14 cellular contexts compared by ENCODE assay signal in genomic region chr3:5153074-5153473, GRCh38. TPM values are rescaled to one million over a fixed set of nuclear protein-coding genes. Genes with fewer than 3 reads are reported as not detected.
DNase-seq lines count a peak whose midpoint lies in the region; ATAC-seq and TF ChIP-seq lines count a peak whose summit lies in the region.
"Had no signal": no experiment of that assay in that cellular context is flagged by ENCODE, and none has a peak within 500 bp of the region (broad histone marks: within the 10 kb centered on the region; RNA-seq: fewer than 3 reads in every experiment).

No MANE protein-coding gene starts in this region.

- TF ChIP-seq CTCF in CD14-positive monocyte (IDR thresholded peaks at IDR 0.05) = no peak
- TF ChIP-seq CTCF in Calu3 (IDR thresholded peaks at IDR 0.05; ENCODE audit: unreplicated experiment) = no peak
- no peak for TF ChIP-seq CTCF in WTC11 (IDR thresholded peaks at IDR 0.05)
- no peak for TF ChIP-seq CTCF in brain microvascular endothelial cell (IDR thresholded peaks at IDR 0.05; ENCODE audit: low read depth, low read length, missing control alignments)

- H3K4me1 Mint-ChIP-seq in CD14-positive monocyte (peaks cover 51% of the 10 kb centered on the region), Calu3 (ENCODE audit: low read depth, unreplicated experiment) (no peaks in the 10 kb centered on the region), WTC11 (peaks cover 36% of the 10 kb centered on the region)

- H3K79me2 ChIP-seq in trophoblast cell (ENCODE audit: control insufficient read depth, insufficient read depth, low read length, poor library complexity) = peaks cover 11% of the 10 kb centered on the region

- H3K27me3 ChIP-seq in trophoblast cell (ENCODE audit: insufficient read depth, low read length) = no peaks in the 10 kb centered on the region
- H3K27me3 ChIP-seq in brain microvascular endothelial cell (replicated peaks) = no peaks in the 10 kb centered on the region
- H3K27me3 ChIP-seq: BLaER1 treated with 17β-estradiol and CSF1 and Interleukin-3, amounts not matched to agents 10 nM and 100 nM had no signal

- DNase-seq in CD14-positive monocyte (ENCODE audit: low spot score) = no peak
- DNase-seq in Calu3 = no peak
- DNase-seq in WTC11 (ENCODE audit: low spot score) = no peak
- DNase-seq in trophoblast cell = no peak
- DNase-seq in activated CD8-positive, alpha-beta memory T cell treated with anti-CD3 and anti-CD28 coated beads, Interleukin-2, amount 50 U/mL, for 4 hours = no peak
- DNase-seq in brain microvascular endothelial cell = no peak
- DNase-seq in NCI-H2107 (lab: John Stamatoyannopoulos, UW) = no peak
- DNase-seq: 8988T; CD4-positive, CD25-positive, alpha-beta regulatory T cell; DMS79 treated with DMSO at 0.1 percent for 48 hours; GF-D8 had no signal

- no peak overlapping the region for H2AFZ ChIP-seq in trophoblast cell (ENCODE audit: insufficient read depth, low read length, poor library complexity)

- intact Hi-C loops in CD14-positive monocyte (cut with micrococcal nuclease) = no loop called here
- intact Hi-C loops in Calu3 (cut with micrococcal nuclease; ENCODE audit: unreplicated experiment) = no loop called here

- BruUV-seq in Calu3 (replicated peaks; lab: Mats Ljungman, UMichigan) = TSS peak; percentile 29

- no peak overlapping the region for H2BK12ac ChIP-seq in trophoblast cell (ENCODE audit: low read length)

- peak overlapping the region; percentile 14 for H3K4ac ChIP-seq in trophoblast cell (ENCODE audit: low read depth, low read length)

- H3K36me3 Mint-ChIP-seq in CD14-positive monocyte = peaks cover 7 to 34% of the 10 kb centered on the region in 2 donors
- H3K36me3 Mint-ChIP-seq in Calu3 (ENCODE audit: insufficient read depth, unreplicated experiment) = no peaks in the 10 kb centered on the region
- peaks cover under 1% of the 10 kb centered on the region; the same call in 1 of the 2 replicates for H3K36me3 Mint-ChIP-seq in WTC11

- H3K27ac Mint-ChIP-seq in CD14-positive monocyte (peak overlapping the region in 6 of 7 donors; percentile 1 to 76 (median 20)), Calu3 (ENCODE audit: unreplicated experiment) (no peak overlapping the region), WTC11 (peak overlapping the region; percentile 38)
- H3K27ac Mint-ChIP-seq: B cell had no signal

- H2AK5ac ChIP-seq in trophoblast cell (ENCODE audit: low read length) = no peak overlapping the region

- H3K4me3 Mint-ChIP-seq in CD14-positive monocyte = no peak overlapping the region
- no peak overlapping the region for H3K4me3 Mint-ChIP-seq in Calu3 (ENCODE audit: low read depth, unreplicated experiment)
- no peak overlapping the region for H3K4me3 Mint-ChIP-seq in WTC11
- H3K4me3 Mint-ChIP-seq: B cell had no signal

- no peak overlapping the region for H3K27ac ChIP-seq in trophoblast cell (ENCODE audit: low read depth, low read length)
- no peak overlapping the region for H3K27ac ChIP-seq in brain microvascular endothelial cell
- H3K27ac ChIP-seq: BLaER1 treated with 17β-estradiol and CSF1 and Interleukin-3, amounts not matched to agents 10 nM and 100 nM had no signal

- CTCF ChIA-PET in Calu3 (lab: Charles Lee) (no interaction called here), WTC11 (lab: Charles Lee) (no interaction called here)

- no peak overlapping the region for H3K18ac ChIP-seq in trophoblast cell (ENCODE audit: low read length)

- no peak overlapping the region for H3K4me2 ChIP-seq in trophoblast cell (ENCODE audit: low read length)
- H3K4me2 ChIP-seq: BLaER1 treated with 17β-estradiol and CSF1 and Interleukin-3, amounts not matched to agents 10 nM and 100 nM had no signal

- H4K8ac ChIP-seq in trophoblast cell (ENCODE audit: low read depth, low read length) = no peak overlapping the region

- H3K9me3 ChIP-seq in trophoblast cell (ENCODE audit: insufficient read depth, low read depth, low read length) = no peaks in the 10 kb centered on the region
- H3K9me3 ChIP-seq: HAP-1 had no signal

- H3K9ac ChIP-seq in trophoblast cell (ENCODE audit: low read length) = no peak overlapping the region
- H3K9ac ChIP-seq: BLaER1 treated with 17β-estradiol and CSF1 and Interleukin-3, amounts not matched to agents 10 nM and 100 nM had no signal

- H3K79me1 ChIP-seq in trophoblast cell (ENCODE audit: low read length) = no peaks in the 10 kb centered on the region

- no peak overlapping the region for H4K91ac ChIP-seq in trophoblast cell (ENCODE audit: low read depth, low read length)

- ATAC-seq in WTC11 = no peak

- H3K36me3 ChIP-seq in trophoblast cell (ENCODE audit: control insufficient read depth in 1 of 2, insufficient read depth in 2 of 2, low read length in 2 of 2) (no peaks in the 10 kb centered on the region), brain microvascular endothelial cell (replicated peaks) (no peaks in the 10 kb centered on the region)
- H3K36me3 ChIP-seq: HAP-1 had no signal

- in situ Hi-C loops in brain microvascular endothelial cell (cut with HindIII; ENCODE audit: low pct_ligation_motif_present, low sequenced_read_pairs) = no loop called here

- no peak overlapping the region for H3K14ac ChIP-seq in trophoblast cell (ENCODE audit: low read length)

- no peak overlapping the region for H3K23ac ChIP-seq in trophoblast cell (ENCODE audit: low read length)

- H3K9me3 Mint-ChIP-seq in CD14-positive monocyte (peaks cover 0 to 3% (median 0%) of the 10 kb centered on the region in 7 donors), Calu3 (ENCODE audit: low read depth, unreplicated experiment) (no peaks in the 10 kb centered on the region), WTC11 (0 out of 2 replicates have a peak, but pooled peaks cover under 1% of the 10 kb centered on the region)

- no peaks in the 10 kb centered on the region for H3K4me1 ChIP-seq in trophoblast cell (ENCODE audit: control insufficient read depth in 1 of 2, insufficient read depth in 2 of 2, low read length in 2 of 2)
- H3K4me1 ChIP-seq: HAP-1 had no signal

- H2BK120ac ChIP-seq in trophoblast cell (ENCODE audit: insufficient read depth, low read length, poor library complexity) = no peak overlapping the region

- H2BK5ac ChIP-seq in trophoblast cell (ENCODE audit: low read depth, low read length, poor library complexity) = no peak overlapping the region

- POLR2A ChIA-PET in WTC11 (lab: Charles Lee) = no interaction called here

- no peak overlapping the region for H4K12ac ChIP-seq in trophoblast cell (ENCODE audit: low read depth, low read length)

- H3K4me3 ChIP-seq in trophoblast cell (ENCODE audit: low read depth, low read length) (no peak overlapping the region), brain microvascular endothelial cell (ENCODE audit: low read depth, low read length) (no peak overlapping the region)
- H3K4me3 ChIP-seq: BLaER1 treated with 17β-estradiol and CSF1 and Interleukin-3, amounts not matched to agents 10 nM and 100 nM; HAP-1 had no signal

- H3K27me3 Mint-ChIP-seq in CD14-positive monocyte (ENCODE audit: low read depth in 3 of 3) = no peaks in the 10 kb centered on the region
- H3K27me3 Mint-ChIP-seq in Calu3 (ENCODE audit: unreplicated experiment) = no peaks in the 10 kb centered on the region
- no peaks in the 10 kb centered on the region for H3K27me3 Mint-ChIP-seq in WTC11 (ENCODE audit: low read depth)
- H3K27me3 Mint-ChIP-seq: B cell; CD4-positive, CD25-positive, alpha-beta regulatory T cell had no signal

- no CpG with 5 or more reads among the region's 4 CpGs for WGBS in trophoblast cell (ENCODE audit: extremely low coverage, insufficient coverage, insufficient read length)

TF ChIP-seq in WTC11, 78 proteins besides CTCF, POLR2A, EP300 and RAD21 (continues in another document):
- TF ChIP-seq ARID4B (CRISPR knock-in tag; IDR thresholded peaks at IDR 0.05; ENCODE audit: borderline replicate concordance) (no peak), SOX15 (CRISPR knock-in tag; IDR thresholded peaks at IDR 0.05) (no peak), NFE2L1 (CRISPR knock-in tag; IDR thresholded peaks at IDR 0.05) (no peak), ZNF416 (CRISPR knock-in tag; IDR thresholded peaks at IDR 0.05) (no peak)

RNA-seq across cellular contexts. Expression of gene ARL8B, which starts 31.0 kb away (rescaled TPM):
- polyA plus RNA-seq in CD14-positive monocyte = 100 to 1,000 TPM; 101 to 121 TPM
- total RNA-seq in Calu3 (2022) (44.2 and 47.0 TPM in 2 replicates), WTC11 (2021) (23.5 to 28.3 TPM (median 23.5 TPM) in 3 replicates)
- polyA plus RNA-seq in trophoblast cell (2013) = 143 and 168 TPM in 2 replicates

RNA-seq across cellular contexts. Expression of gene EDEM1, which starts 34.4 kb away (rescaled TPM):
- 10 to 100 TPM; 17.5 to 23.7 TPM for polyA plus RNA-seq in CD14-positive monocyte
- total RNA-seq in Calu3 (2022) (52.7 and 65.9 TPM in 2 replicates), WTC11 (2021) (18.0 to 22.4 TPM (median 18.0 TPM) in 3 replicates)
- 44.8 and 49.1 TPM in 2 replicates for polyA plus RNA-seq in trophoblast cell (2013)
